In the genomic region with DNA sequence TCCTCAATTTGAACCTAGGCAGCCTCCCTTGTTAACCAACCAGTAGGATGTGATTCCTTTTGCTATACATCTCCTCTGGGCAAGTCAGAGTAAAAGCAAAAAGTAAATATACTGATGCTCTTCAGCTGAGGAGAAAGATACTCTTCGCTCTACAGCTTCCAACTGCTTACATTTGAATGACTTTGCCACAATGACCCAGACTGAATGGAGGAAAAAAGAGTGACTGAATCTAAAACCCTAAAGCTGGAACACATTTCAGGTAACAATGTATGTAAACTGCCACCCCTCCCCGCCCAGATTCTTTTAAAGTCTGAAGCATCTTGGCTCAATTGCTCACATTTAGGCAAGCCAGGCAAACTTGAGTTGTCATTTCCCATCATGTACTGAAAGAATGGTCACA, we compare ENCODE assay signal across 1 cellular context.
TF ChIP-seq lines count a peak whose summit lies in the region.

No MANE protein-coding gene starts in this region.

TF ChIP-seq in GM23338, 12 proteins besides CTCF, POLR2A, EP300 and RAD21 (continued from another document):
- TF ChIP-seq, protein P1, sequence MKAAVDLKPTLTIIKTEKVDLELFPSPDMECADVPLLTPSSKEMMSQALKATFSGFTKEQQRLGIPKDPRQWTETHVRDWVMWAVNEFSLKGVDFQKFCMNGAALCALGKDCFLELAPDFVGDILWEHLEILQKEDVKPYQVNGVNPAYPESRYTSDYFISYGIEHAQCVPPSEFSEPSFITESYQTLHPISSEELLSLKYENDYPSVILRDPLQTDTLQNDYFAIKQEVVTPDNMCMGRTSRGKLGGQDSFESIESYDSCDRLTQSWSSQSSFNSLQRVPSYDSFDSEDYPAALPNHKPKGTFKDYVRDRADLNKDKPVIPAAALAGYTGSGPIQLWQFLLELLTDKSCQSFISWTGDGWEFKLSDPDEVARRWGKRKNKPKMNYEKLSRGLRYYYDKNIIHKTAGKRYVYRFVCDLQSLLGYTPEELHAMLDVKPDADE (IDR thresholded peaks at IDR 0.05): no peak
- TF ChIP-seq EZH2 (IDR thresholded peaks at IDR 0.05; ENCODE audit: low read depth, unreplicated experiment) (no peak), ZNF331 (CRISPR knock-in tag; IDR thresholded peaks at IDR 0.05; ENCODE audit: low read depth) (no peak)
